Comparison of ENCODE assay signal across 23 cellular contexts in genomic region chr3:42688487-42689420, GRCh38. TPM values are rescaled to one million over a fixed set of nuclear protein-coding genes. Genes with fewer than 3 reads are reported as not detected.
A peak's percentile ranks its signal among the peaks of the same experiment; 100 is the strongest.
DNase-seq lines count a peak whose midpoint lies in the region; ATAC-seq lines count a peak whose summit lies in the region.
"Had no signal": no experiment of that assay in that cellular context is flagged by ENCODE, and none has a peak within 500 bp of the region (broad histone marks: within the 10 kb centered on the region; RNA-seq: fewer than 3 reads in every experiment).

No MANE protein-coding gene starts in this region.

- H3K4me1 Mint-ChIP-seq in activated naive CD4-positive, alpha-beta T cell treated with anti-CD3 and anti-CD28 coated beads for 36 hours (ENCODE audit: low read depth), result peaks cover 2% of the 10 kb centered on the region

- H3K4me3 ChIP-seq in skeletal muscle tissue (ENCODE audit: low read length in 3 of 3), result peak overlapping the region; percentile 23 to 97 (median 77)
- H3K4me3 ChIP-seq: A549 had no signal

- H3K9ac ChIP-seq in skeletal muscle tissue (ENCODE audit: low read depth in 1 of 3, low read length in 3 of 3), result peak overlapping the region; percentile 44 to 96 (median 87)

- H3K4me3 Mint-ChIP-seq in activated naive CD4-positive, alpha-beta T cell treated with anti-CD3 and anti-CD28 coated beads for 36 hours, result no peak overlapping the region
- H3K4me3 Mint-ChIP-seq: CD14-positive monocyte had no signal

- H3K27ac ChIP-seq in skeletal muscle tissue (ENCODE audit: low read depth, low read length), result peak overlapping the region; percentile 95
- H3K27ac ChIP-seq: A549 had no signal

- H3K27me3 ChIP-seq in skeletal muscle tissue (ENCODE audit: control insufficient read depth in 3 of 3, insufficient read depth in 3 of 3, low read length in 3 of 3), result peaks cover 0 to 6% (median 0%) of the 10 kb centered on the region in 3 donors

- intact Hi-C loops in activated naive CD4-positive, alpha-beta T cell treated with anti-CD3 and anti-CD28 coated beads for 36 hours (cut with micrococcal nuclease), result no loop called here

- H3K27me3 Mint-ChIP-seq in activated naive CD4-positive, alpha-beta T cell treated with anti-CD3 and anti-CD28 coated beads for 36 hours (ENCODE audit: low read depth), result peaks cover 21% of the 10 kb centered on the region

- DNase-seq in activated naive CD4-positive, alpha-beta T cell treated with anti-CD3 and anti-CD28 coated beads, Interleukin-2, amount 50 U/mL, for 16 hours, result peak; percentile 4
- no peak for DNase-seq in activated naive CD4-positive, alpha-beta T cell treated with anti-CD3 and anti-CD28 coated beads for 36 hours
- DNase-seq in NCI-H510A treated with DMSO at 0.1 percent for 48 hours (lab: John Stamatoyannopoulos, UW) (peak; percentile 15), mesenteric fat pad (ENCODE audit: low spot score) (peak; percentile 82), occipital lobe (lab: John Stamatoyannopoulos, UW) (no peak)
- no peak for DNase-seq in stimulated activated naive CD4-positive, alpha-beta T cell treated with Interleukin-2 at 50 U/mL for 16 hours (lab: John Stamatoyannopoulos, UW)
- DNase-seq: COR-L47; DMS153; H9; IMR-90; Kasumi-1; NCI-H1417; NCI-H2081 treated with DMSO at 0.1 percent for 48 hours; NCI-H2227 treated with DMSO at 0.1 percent for 48 hours; NCI-H69; NK-92 treated with Interleukin-12 subunit alpha and Interleukin-12 subunit beta, amount 100 ng/mL, for 24 hours; OCI-M1; RPMI8226 had no signal

- peaks cover 18 to 67% (median 45%) of the 10 kb centered on the region in 3 donors for H3K36me3 ChIP-seq in skeletal muscle tissue (ENCODE audit: control insufficient read depth in 3 of 3, insufficient read depth in 3 of 3, low read length in 3 of 3)

- peaks cover 44 to 83% (median 53%) of the 10 kb centered on the region in 3 donors for H3K4me1 ChIP-seq in skeletal muscle tissue (ENCODE audit: control insufficient read depth in 3 of 3, insufficient read depth in 3 of 3, low read length in 3 of 3)

- no peaks in the 10 kb centered on the region for H3K9me3 ChIP-seq in skeletal muscle tissue (ENCODE audit: control insufficient read depth in 3 of 3, low read length in 3 of 3)
- H3K9me3 ChIP-seq: A549 had no signal

- ATAC-seq in HG02973 (IDR thresholded peaks at IDR 0.05; ENCODE audit: unreplicated experiment), result no peak
- ATAC-seq: A549 had no signal

- CTCF ChIA-PET in activated naive CD4-positive, alpha-beta T cell treated with anti-CD3 and anti-CD28 coated beads for 36 hours (lab: Charles Lee), result interaction anchor here (1.4 kb wide), 1 partner anchor 25 kb away, joined by 4 read pairs; no protein-coding TSS in a partner anchor

- H3K9me3 Mint-ChIP-seq in activated naive CD4-positive, alpha-beta T cell treated with anti-CD3 and anti-CD28 coated beads for 36 hours, result no peaks in the 10 kb centered on the region
- H3K9me3 Mint-ChIP-seq: H9 had no signal

- no peaks in the 10 kb centered on the region for H3K36me3 Mint-ChIP-seq in activated naive CD4-positive, alpha-beta T cell treated with anti-CD3 and anti-CD28 coated beads for 36 hours (ENCODE audit: low read depth)
- H3K36me3 Mint-ChIP-seq: CD14-positive monocyte had no signal

- H3K27ac Mint-ChIP-seq in activated naive CD4-positive, alpha-beta T cell treated with anti-CD3 and anti-CD28 coated beads for 36 hours, result no peak overlapping the region

RNA-seq across cellular contexts. Expression of gene KLHL40, which starts 3.4 kb away (rescaled TPM):
- not detected for total RNA-seq in activated naive CD4-positive, alpha-beta T cell treated with anti-CD3 and anti-CD28 coated beads for 36 hours
- total RNA-seq in mesenteric fat pad, result not detected
- 179 TPM for total RNA-seq in skeletal muscle tissue
- not detected for total RNA-seq in occipital lobe
- total RNA-seq: H9, HT-29, IMR-90 had no signal

RNA-seq across cellular contexts. Expression of gene HHATL, which starts 13.8 kb away (rescaled TPM):
- total RNA-seq in activated naive CD4-positive, alpha-beta T cell treated with anti-CD3 and anti-CD28 coated beads for 36 hours, result not detected
- 0.48 TPM for total RNA-seq in mesenteric fat pad
- 23.0 TPM for total RNA-seq in skeletal muscle tissue
- not detected for total RNA-seq in occipital lobe
- total RNA-seq: HT-29, IMR-90 had no signal

RNA-seq across cellular contexts. Expression of gene ZBTB47, which starts 35.3 kb away (rescaled TPM):
- 1 to 10 TPM in 1 of 2 experiments, under 1 TPM in 1; 0.55 to 1.0 TPM for total RNA-seq in activated naive CD4-positive, alpha-beta T cell treated with anti-CD3 and anti-CD28 coated beads for 36 hours
- total RNA-seq in mesenteric fat pad, result 58.2 TPM
- 21.4 TPM for total RNA-seq in skeletal muscle tissue
- 22.1 TPM for total RNA-seq in occipital lobe

Comparison
In these comparisons a context has a peak if more than half of its experiments do, and no peak if none do; other contexts are left out.
1. DNase-seq: peak in activated naive CD4-positive, alpha-beta T cell treated with anti-CD3 and anti-CD28 coated beads, Interleukin-2, amount 50 U/mL, for 16 hours (single experiment), NCI-H510A treated with DMSO at 0.1 percent for 48 hours (single experiment) and mesenteric fat pad (single experiment); none in activated naive CD4-positive, alpha-beta T cell treated with anti-CD3 and anti-CD28 coated beads for 36 hours (single experiment), stimulated activated naive CD4-positive, alpha-beta T cell treated with Interleukin-2 at 50 U/mL for 16 hours (single experiment) and occipital lobe (single experiment).
2. RNA of gene KLHL40, which starts 3.4 kb away (total RNA-seq): 179 TPM in skeletal muscle tissue (single experiment); not detected in activated naive CD4-positive, alpha-beta T cell treated with anti-CD3 and anti-CD28 coated beads for 36 hours, not detected in mesenteric fat pad (single experiment) and not detected in occipital lobe (single experiment); every median in the first group is over 100 times any median in the second.
3. RNA of gene HHATL, which starts 13.8 kb away (total RNA-seq): 23.0 TPM in skeletal muscle tissue (single experiment); 0.48 TPM in mesenteric fat pad (single experiment), not detected in occipital lobe (single experiment) and not detected in activated naive CD4-positive, alpha-beta T cell treated with anti-CD3 and anti-CD28 coated beads for 36 hours; every median in the first group is over 10 times any median in the second.
4. RNA of gene ZBTB47, which starts 35.3 kb away (total RNA-seq): 58.2 TPM in mesenteric fat pad (single experiment), 22.1 TPM in occipital lobe (single experiment) and 21.4 TPM in skeletal muscle tissue (single experiment); 0.55 to 1.0 TPM in activated naive CD4-positive, alpha-beta T cell treated with anti-CD3 and anti-CD28 coated beads for 36 hours; every median in the first group is over 10 times any median in the second.